ENCODE assay signal across 1 cellular context in the genomic region with DNA sequence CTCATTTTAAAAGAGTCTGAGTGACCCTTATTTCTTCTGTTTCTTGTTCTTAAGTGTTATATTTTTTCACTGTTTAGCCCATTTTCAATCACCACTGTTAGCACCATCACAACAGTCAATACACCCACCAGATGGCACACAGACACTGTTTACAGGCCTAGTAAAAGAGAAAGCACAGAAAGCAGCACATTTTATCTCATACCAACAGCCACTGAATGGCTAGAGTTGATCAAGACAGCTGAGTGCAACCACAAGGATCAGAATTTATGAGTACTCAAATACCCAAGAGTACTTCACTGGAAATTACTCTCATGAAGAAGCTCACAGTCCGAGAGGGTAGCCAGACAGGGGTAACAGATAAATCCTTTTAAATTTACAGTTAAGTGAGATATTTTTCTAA.
A peak's percentile ranks its signal among the peaks of the same experiment; 100 is the strongest.
TF ChIP-seq lines count a peak whose summit lies in the region.

No MANE protein-coding gene starts in this region.

TF ChIP-seq in K562, 482 proteins besides CTCF, POLR2A, EP300 and RAD21 (continued from another document and continues in another):
- TF ChIP-seq, protein P1, sequence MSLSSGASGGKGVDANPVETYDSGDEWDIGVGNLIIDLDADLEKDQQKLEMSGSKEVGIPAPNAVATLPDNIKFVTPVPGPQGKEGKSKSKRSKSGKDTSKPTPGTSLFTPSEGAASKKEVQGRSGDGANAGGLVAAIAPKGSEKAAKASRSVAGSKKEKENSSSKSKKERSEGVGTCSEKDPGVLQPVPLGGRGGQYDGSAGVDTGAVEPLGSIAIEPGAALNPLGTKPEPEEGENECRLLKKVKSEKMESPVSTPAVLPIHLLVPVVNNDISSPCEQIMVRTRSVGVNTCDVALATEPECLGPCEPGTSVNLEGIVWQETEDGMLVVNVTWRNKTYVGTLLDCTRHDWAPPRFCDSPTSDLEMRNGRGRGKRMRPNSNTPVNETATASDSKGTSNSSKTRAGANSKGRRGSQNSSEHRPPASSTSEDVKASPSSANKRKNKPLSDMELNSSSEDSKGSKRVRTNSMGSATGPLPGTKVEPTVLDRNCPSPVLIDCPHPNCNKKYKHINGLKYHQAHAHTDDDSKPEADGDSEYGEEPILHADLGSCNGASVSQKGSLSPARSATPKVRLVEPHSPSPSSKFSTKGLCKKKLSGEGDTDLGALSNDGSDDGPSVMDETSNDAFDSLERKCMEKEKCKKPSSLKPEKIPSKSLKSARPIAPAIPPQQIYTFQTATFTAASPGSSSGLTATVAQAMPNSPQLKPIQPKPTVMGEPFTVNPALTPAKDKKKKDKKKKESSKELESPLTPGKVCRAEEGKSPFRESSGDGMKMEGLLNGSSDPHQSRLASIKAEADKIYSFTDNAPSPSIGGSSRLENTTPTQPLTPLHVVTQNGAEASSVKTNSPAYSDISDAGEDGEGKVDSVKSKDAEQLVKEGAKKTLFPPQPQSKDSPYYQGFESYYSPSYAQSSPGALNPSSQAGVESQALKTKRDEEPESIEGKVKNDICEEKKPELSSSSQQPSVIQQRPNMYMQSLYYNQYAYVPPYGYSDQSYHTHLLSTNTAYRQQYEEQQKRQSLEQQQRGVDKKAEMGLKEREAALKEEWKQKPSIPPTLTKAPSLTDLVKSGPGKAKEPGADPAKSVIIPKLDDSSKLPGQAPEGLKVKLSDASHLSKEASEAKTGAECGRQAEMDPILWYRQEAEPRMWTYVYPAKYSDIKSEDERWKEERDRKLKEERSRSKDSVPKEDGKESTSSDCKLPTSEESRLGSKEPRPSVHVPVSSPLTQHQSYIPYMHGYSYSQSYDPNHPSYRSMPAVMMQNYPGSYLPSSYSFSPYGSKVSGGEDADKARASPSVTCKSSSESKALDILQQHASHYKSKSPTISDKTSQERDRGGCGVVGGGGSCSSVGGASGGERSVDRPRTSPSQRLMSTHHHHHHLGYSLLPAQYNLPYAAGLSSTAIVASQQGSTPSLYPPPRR (CRISPR knock-in tag; IDR thresholded peaks at IDR 0.05; ENCODE audit: borderline replicate concordance) = no peak
- TF ChIP-seq GTF2A2 (tag; IDR thresholded peaks at IDR 0.05) = no peak
- TF ChIP-seq ZNF124 (CRISPR knock-in tag; IDR thresholded peaks at IDR 0.05) = no peak
- TF ChIP-seq SMARCC2 (IDR thresholded peaks at IDR 0.05; ENCODE audit: low read depth) = peak; percentile 67
- TF ChIP-seq, protein P2, sequence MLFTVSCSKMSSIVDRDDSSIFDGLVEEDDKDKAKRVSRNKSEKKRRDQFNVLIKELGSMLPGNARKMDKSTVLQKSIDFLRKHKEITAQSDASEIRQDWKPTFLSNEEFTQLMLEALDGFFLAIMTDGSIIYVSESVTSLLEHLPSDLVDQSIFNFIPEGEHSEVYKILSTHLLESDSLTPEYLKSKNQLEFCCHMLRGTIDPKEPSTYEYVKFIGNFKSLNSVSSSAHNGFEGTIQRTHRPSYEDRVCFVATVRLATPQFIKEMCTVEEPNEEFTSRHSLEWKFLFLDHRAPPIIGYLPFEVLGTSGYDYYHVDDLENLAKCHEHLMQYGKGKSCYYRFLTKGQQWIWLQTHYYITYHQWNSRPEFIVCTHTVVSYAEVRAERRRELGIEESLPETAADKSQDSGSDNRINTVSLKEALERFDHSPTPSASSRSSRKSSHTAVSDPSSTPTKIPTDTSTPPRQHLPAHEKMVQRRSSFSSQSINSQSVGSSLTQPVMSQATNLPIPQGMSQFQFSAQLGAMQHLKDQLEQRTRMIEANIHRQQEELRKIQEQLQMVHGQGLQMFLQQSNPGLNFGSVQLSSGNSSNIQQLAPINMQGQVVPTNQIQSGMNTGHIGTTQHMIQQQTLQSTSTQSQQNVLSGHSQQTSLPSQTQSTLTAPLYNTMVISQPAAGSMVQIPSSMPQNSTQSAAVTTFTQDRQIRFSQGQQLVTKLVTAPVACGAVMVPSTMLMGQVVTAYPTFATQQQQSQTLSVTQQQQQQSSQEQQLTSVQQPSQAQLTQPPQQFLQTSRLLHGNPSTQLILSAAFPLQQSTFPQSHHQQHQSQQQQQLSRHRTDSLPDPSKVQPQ (CRISPR knock-in tag; IDR thresholded peaks at IDR 0.05; ENCODE audit: borderline replicate concordance) = no peak
- 0 out of 2 replicates have a peak, but pooled peaks have one; percentile 34 for TF ChIP-seq MXI1 (IDR thresholded peaks at IDR 0.05; ENCODE audit: low read depth, low read length)
- 0 out of 2 replicates have a peak, but pooled peaks have one; percentile 44 for TF ChIP-seq GATAD2A (IDR thresholded peaks at IDR 0.05)
- no peak for TF ChIP-seq RBM34 (IDR thresholded peaks at IDR 0.05; ENCODE audit: borderline replicate concordance, insufficient read depth, low read length)
- TF ChIP-seq, protein P3, sequence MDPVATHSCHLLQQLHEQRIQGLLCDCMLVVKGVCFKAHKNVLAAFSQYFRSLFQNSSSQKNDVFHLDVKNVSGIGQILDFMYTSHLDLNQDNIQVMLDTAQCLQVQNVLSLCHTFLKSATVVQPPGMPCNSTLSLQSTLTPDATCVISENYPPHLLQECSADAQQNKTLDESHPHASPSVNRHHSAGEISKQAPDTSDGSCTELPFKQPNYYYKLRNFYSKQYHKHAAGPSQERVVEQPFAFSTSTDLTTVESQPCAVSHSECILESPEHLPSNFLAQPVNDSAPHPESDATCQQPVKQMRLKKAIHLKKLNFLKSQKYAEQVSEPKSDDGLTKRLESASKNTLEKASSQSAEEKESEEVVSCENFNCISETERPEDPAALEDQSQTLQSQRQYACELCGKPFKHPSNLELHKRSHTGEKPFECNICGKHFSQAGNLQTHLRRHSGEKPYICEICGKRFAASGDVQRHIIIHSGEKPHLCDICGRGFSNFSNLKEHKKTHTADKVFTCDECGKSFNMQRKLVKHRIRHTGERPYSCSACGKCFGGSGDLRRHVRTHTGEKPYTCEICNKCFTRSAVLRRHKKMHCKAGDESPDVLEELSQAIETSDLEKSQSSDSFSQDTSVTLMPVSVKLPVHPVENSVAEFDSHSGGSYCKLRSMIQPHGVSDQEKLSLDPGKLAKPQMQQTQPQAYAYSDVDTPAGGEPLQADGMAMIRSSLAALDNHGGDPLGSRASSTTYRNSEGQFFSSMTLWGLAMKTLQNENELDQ (CRISPR knock-in tag; IDR thresholded peaks at IDR 0.05; ENCODE audit: borderline replicate concordance) = no peak
- TF ChIP-seq FOXA3 (CRISPR knock-in tag; conservative IDR thresholded peaks at IDR 0.05 in 1 of 2, IDR thresholded peaks at IDR 0.05 in 1 of 2) = peak in 1 of 2 experiments; percentile 35; a peak in 2 of 4 replicates
- no peak for TF ChIP-seq PHB (CRISPR knock-in tag; IDR thresholded peaks at IDR 0.05)
- peak; percentile 91 for TF ChIP-seq NCOR1 (IDR thresholded peaks at IDR 0.05)
- TF ChIP-seq GABPB1 (CRISPR knock-in tag; IDR thresholded peaks at IDR 0.05) = no peak
- TF ChIP-seq ESRRB (CRISPR knock-in tag; IDR thresholded peaks at IDR 0.05; ENCODE audit: borderline replicate concordance) = no peak
- TF ChIP-seq NFE2L1 (tag; IDR thresholded peaks at IDR 0.05; ENCODE audit: borderline replicate concordance, low read depth) = no peak
- no peak for TF ChIP-seq PTTG1 (tag; IDR thresholded peaks at IDR 0.05; ENCODE audit: low read depth)
- TF ChIP-seq SMAD2 (IDR thresholded peaks at IDR 0.05; ENCODE audit: low read depth, low read length) = no peak
- TF ChIP-seq ZNF165 (CRISPR knock-in tag; IDR thresholded peaks at IDR 0.05; ENCODE audit: borderline replicate concordance) = no peak
- TF ChIP-seq PHF21A (IDR thresholded peaks at IDR 0.05; ENCODE audit: borderline replicate concordance, low read depth) = no peak
- TF ChIP-seq, protein P4, sequence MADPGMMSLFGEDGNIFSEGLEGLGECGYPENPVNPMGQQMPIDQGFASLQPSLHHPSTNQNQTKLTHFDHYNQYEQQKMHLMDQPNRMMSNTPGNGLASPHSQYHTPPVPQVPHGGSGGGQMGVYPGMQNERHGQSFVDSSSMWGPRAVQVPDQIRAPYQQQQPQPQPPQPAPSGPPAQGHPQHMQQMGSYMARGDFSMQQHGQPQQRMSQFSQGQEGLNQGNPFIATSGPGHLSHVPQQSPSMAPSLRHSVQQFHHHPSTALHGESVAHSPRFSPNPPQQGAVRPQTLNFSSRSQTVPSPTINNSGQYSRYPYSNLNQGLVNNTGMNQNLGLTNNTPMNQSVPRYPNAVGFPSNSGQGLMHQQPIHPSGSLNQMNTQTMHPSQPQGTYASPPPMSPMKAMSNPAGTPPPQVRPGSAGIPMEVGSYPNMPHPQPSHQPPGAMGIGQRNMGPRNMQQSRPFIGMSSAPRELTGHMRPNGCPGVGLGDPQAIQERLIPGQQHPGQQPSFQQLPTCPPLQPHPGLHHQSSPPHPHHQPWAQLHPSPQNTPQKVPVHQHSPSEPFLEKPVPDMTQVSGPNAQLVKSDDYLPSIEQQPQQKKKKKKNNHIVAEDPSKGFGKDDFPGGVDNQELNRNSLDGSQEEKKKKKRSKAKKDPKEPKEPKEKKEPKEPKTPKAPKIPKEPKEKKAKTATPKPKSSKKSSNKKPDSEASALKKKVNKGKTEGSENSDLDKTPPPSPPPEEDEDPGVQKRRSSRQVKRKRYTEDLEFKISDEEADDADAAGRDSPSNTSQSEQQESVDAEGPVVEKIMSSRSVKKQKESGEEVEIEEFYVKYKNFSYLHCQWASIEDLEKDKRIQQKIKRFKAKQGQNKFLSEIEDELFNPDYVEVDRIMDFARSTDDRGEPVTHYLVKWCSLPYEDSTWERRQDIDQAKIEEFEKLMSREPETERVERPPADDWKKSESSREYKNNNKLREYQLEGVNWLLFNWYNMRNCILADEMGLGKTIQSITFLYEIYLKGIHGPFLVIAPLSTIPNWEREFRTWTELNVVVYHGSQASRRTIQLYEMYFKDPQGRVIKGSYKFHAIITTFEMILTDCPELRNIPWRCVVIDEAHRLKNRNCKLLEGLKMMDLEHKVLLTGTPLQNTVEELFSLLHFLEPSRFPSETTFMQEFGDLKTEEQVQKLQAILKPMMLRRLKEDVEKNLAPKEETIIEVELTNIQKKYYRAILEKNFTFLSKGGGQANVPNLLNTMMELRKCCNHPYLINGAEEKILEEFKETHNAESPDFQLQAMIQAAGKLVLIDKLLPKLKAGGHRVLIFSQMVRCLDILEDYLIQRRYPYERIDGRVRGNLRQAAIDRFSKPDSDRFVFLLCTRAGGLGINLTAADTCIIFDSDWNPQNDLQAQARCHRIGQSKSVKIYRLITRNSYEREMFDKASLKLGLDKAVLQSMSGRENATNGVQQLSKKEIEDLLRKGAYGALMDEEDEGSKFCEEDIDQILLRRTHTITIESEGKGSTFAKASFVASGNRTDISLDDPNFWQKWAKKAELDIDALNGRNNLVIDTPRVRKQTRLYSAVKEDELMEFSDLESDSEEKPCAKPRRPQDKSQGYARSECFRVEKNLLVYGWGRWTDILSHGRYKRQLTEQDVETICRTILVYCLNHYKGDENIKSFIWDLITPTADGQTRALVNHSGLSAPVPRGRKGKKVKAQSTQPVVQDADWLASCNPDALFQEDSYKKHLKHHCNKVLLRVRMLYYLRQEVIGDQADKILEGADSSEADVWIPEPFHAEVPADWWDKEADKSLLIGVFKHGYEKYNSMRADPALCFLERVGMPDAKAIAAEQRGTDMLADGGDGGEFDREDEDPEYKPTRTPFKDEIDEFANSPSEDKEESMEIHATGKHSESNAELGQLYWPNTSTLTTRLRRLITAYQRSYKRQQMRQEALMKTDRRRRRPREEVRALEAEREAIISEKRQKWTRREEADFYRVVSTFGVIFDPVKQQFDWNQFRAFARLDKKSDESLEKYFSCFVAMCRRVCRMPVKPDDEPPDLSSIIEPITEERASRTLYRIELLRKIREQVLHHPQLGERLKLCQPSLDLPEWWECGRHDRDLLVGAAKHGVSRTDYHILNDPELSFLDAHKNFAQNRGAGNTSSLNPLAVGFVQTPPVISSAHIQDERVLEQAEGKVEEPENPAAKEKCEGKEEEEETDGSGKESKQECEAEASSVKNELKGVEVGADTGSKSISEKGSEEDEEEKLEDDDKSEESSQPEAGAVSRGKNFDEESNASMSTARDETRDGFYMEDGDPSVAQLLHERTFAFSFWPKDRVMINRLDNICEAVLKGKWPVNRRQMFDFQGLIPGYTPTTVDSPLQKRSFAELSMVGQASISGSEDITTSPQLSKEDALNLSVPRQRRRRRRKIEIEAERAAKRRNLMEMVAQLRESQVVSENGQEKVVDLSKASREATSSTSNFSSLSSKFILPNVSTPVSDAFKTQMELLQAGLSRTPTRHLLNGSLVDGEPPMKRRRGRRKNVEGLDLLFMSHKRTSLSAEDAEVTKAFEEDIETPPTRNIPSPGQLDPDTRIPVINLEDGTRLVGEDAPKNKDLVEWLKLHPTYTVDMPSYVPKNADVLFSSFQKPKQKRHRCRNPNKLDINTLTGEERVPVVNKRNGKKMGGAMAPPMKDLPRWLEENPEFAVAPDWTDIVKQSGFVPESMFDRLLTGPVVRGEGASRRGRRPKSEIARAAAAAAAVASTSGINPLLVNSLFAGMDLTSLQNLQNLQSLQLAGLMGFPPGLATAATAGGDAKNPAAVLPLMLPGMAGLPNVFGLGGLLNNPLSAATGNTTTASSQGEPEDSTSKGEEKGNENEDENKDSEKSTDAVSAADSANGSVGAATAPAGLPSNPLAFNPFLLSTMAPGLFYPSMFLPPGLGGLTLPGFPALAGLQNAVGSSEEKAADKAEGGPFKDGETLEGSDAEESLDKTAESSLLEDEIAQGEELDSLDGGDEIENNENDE (IDR thresholded peaks at IDR 0.05; ENCODE audit: low read depth, low read length) = no peak
- peak; percentile 72 to 77 for TF ChIP-seq KDM1A (IDR thresholded peaks at IDR 0.05)
- TF ChIP-seq ZNF696 (CRISPR knock-in tag; conservative IDR thresholded peaks at IDR 0.05) = no peak
- no peak for TF ChIP-seq BRF1 (IDR thresholded peaks at IDR 0.05; ENCODE audit: borderline replicate concordance, extremely low read depth, insufficient read length)
- TF ChIP-seq CEBPG (CRISPR knock-in tag; IDR thresholded peaks at IDR 0.05) = no peak
- TF ChIP-seq CEBPG (tag; conservative IDR thresholded peaks at IDR 0.05 in 1 of 2, IDR thresholded peaks at IDR 0.05 in 1 of 2) = no peak
- TF ChIP-seq SMARCA5 (IDR thresholded peaks at IDR 0.05) = no peak
- no peak for TF ChIP-seq TCFL5 (CRISPR knock-in tag; conservative IDR thresholded peaks at IDR 0.05)
- TF ChIP-seq NR1H2 (CRISPR knock-in tag; IDR thresholded peaks at IDR 0.05) = no peak
- no peak for TF ChIP-seq FIP1L1 (IDR thresholded peaks at IDR 0.05; ENCODE audit: low read depth, low read length, poor library complexity, severe bottlenecking)
- TF ChIP-seq PCBP1 (IDR thresholded peaks at IDR 0.05; ENCODE audit: low read depth, low read length, poor library complexity, severe bottlenecking) = no peak
- no peak for TF ChIP-seq SRF (CRISPR knock-in tag; IDR thresholded peaks at IDR 0.05)
- TF ChIP-seq SMAD4 (CRISPR knock-in tag; conservative IDR thresholded peaks at IDR 0.05) = peak; percentile 91
- no peak for TF ChIP-seq POU5F1 (IDR thresholded peaks at IDR 0.05; ENCODE audit: borderline replicate concordance, low read depth, low read length, partially characterized antibody)
- peak; percentile 77; the same call in 1 of the 2 replicates for TF ChIP-seq NBN (IDR thresholded peaks at IDR 0.05; ENCODE audit: low read depth)
- no peak for TF ChIP-seq KDM4B (IDR thresholded peaks at IDR 0.05; ENCODE audit: borderline replicate concordance in 2 of 2, low read depth in 1 of 2)
- no peak for TF ChIP-seq PHTF2 (CRISPR knock-in tag; IDR thresholded peaks at IDR 0.05)
- TF ChIP-seq, protein P5, sequence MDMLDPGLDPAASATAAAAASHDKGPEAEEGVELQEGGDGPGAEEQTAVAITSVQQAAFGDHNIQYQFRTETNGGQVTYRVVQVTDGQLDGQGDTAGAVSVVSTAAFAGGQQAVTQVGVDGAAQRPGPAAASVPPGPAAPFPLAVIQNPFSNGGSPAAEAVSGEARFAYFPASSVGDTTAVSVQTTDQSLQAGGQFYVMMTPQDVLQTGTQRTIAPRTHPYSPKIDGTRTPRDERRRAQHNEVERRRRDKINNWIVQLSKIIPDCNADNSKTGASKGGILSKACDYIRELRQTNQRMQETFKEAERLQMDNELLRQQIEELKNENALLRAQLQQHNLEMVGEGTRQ (CRISPR knock-in tag; IDR thresholded peaks at IDR 0.05) = no peak
- no peak; the same call in 1 of the 2 replicates for TF ChIP-seq ZNF583 (CRISPR knock-in tag; IDR thresholded peaks at IDR 0.05)
- no peak for TF ChIP-seq ZNF217 (CRISPR knock-in tag; IDR thresholded peaks at IDR 0.05)
- TF ChIP-seq ATF7 (IDR thresholded peaks at IDR 0.05) = peak; percentile 36; the same call in 1 of the 2 replicates
- TF ChIP-seq GTF2E2 (tag; IDR thresholded peaks at IDR 0.05) = no peak
- TF ChIP-seq HNRNPUL1 (IDR thresholded peaks at IDR 0.05; ENCODE audit: low read length) = no peak
